1 cellular context compared by ENCODE assay signal in genomic region chr18:7370812-7371211, GRCh38.
TF ChIP-seq lines count a peak whose summit lies in the region.

No MANE protein-coding gene starts in this region.

TF ChIP-seq in HepG2, 621 proteins besides CTCF, POLR2A, EP300 and RAD21 (continued from another document):
- no peak for TF ChIP-seq AHR (CRISPR knock-in tag; IDR thresholded peaks at IDR 0.05)
- no peak for TF ChIP-seq ZSCAN9 (CRISPR knock-in tag; IDR thresholded peaks at IDR 0.05; ENCODE audit: borderline replicate concordance)
